ENCODE assay signal across 25 cellular contexts in genomic region chr6:89585156-89585555, GRCh38.
"Had no signal": no experiment of that assay in that cellular context is flagged by ENCODE, and none has a peak within 500 bp of the region (broad histone marks: within the 10 kb centered on the region; RNA-seq: fewer than 3 reads in every experiment).

No MANE protein-coding gene starts in this region.

- H3K27me3 ChIP-seq: foreskin keratinocyte, pancreas, right atrium auricular region, spleen, suprapubic skin, transverse colon had no signal

- H3K9me3 ChIP-seq: left ventricle myocardium inferior, pancreas, psoas muscle, right atrium auricular region, spleen, suprapubic skin, transverse colon had no signal

- H3K4me3 ChIP-seq: coronary artery, left ventricle myocardium inferior, pancreas, psoas muscle, right atrium auricular region, spleen, suprapubic skin, transverse colon had no signal

- ATAC-seq: effector memory CD8-positive, alpha-beta T cell; foreskin keratinocyte; naive thymus-derived CD4-positive, alpha-beta T cell; pancreas; psoas muscle had no signal

- H3K4me1 ChIP-seq: foreskin keratinocyte, left ventricle myocardium inferior, pancreas, psoas muscle, right atrium auricular region, spleen, transverse colon had no signal

- DNase-seq: activated CD4-positive, alpha-beta memory T cell treated with anti-CD3 and anti-CD28 coated beads for 36 hours; activated CD4-positive, alpha-beta T cell treated with anti-CD3 and anti-CD28 coated beads, Interleukin-2, amount 10 ng/mL, durations not matched to agents 24 days and 14 days; activated CD4-positive, CD25-positive, alpha-beta regulatory T cell treated with anti-CD3 and anti-CD28 coated beads, Interleukin-2, amount 50 U/mL, for 72 hours; activated CD8-positive, alpha-beta memory T cell treated with anti-CD3 and anti-CD28 coated beads, Interleukin-2, amount 50 U/mL, for 48 hours; activated gamma-delta T cell; activated naive CD4-positive, alpha-beta T cell treated with anti-CD3 and anti-CD28 coated beads, Interleukin-2, amount 10 ng/mL, durations not matched to agents 7 days and 5 days; activated naive CD8-positive, alpha-beta T cell treated with anti-CD3 and anti-CD28 coated beads, Interleukin-2, amount 10 ng/mL, durations not matched to agents 7 days and 5 days; activated T-cell treated with anti-CD3 and anti-CD28 coated beads, Interleukin-2, amount 50 U/mL, for 24 hours; amygdala; effector memory CD8-positive, alpha-beta T cell; erythroblast; foreskin keratinocyte; islet precursor cell; left ventricle myocardium inferior; naive thymus-derived CD4-positive, alpha-beta T cell; nucleus accumbens; pancreas; psoas muscle; spleen; stimulated activated naive CD4-positive, alpha-beta T cell; T-helper 2 cell; transverse colon had no signal

- H3K36me3 ChIP-seq: left ventricle myocardium inferior, pancreas, right atrium auricular region, spleen, suprapubic skin, transverse colon had no signal

- H3K27ac ChIP-seq: foreskin keratinocyte, left ventricle myocardium inferior, pancreas, psoas muscle, right atrium auricular region, spleen, suprapubic skin, transverse colon had no signal
